In genomic region chr16:67846063-67846319, GRCh38 we compare ENCODE assay signal across 8 cellular contexts. TPM values are rescaled to one million over a fixed set of nuclear protein-coding genes. Genes with fewer than 3 reads are reported as not detected.
DNase-seq lines count a peak whose midpoint lies in the region; ATAC-seq, FAIRE-seq and TF ChIP-seq lines count a peak whose summit lies in the region.

No MANE protein-coding gene starts in this region.

- peak overlapping the region; percentile 99 for H3K4me3 ChIP-seq in OCI-LY7 (ENCODE audit: low read depth, low read length, poor library complexity, severe bottlenecking)
- H3K4me3 ChIP-seq in endothelial cell of umbilical vein (replicated peaks in 1 of 3; ENCODE audit: insufficient read depth in 1 of 3, low read depth in 1 of 3, low read length in 3 of 3) = peak overlapping the region; percentile 53 to 74 (median 71)
- H3K4me3 ChIP-seq in pancreas = peak overlapping the region; percentile 73 to 100 (median 88)

- H3K9me1 ChIP-seq in endothelial cell of umbilical vein (replicated peaks; ENCODE audit: control insufficient read depth, extremely low read depth, insufficient read depth, low read length) = no peaks in the 10 kb centered on the region

- peak overlapping the region; percentile 87 for H3K4me3 Mint-ChIP-seq in Calu3 (ENCODE audit: low read depth, unreplicated experiment)

- FAIRE-seq in endothelial cell of umbilical vein (lab: Jason Lieb, UNC) (peak; percentile 42), pancreas (lab: Jason Lieb, UNC) (no peak)

- H4K20me1 ChIP-seq in OCI-LY7 (ENCODE audit: insufficient read depth, low read length) (peaks cover 16% of the 10 kb centered on the region; the same call in 1 of the 2 replicates), endothelial cell of umbilical vein (replicated peaks; ENCODE audit: control insufficient read depth, extremely low read depth, insufficient read depth, low read length) (peaks cover 3% of the 10 kb centered on the region)

- POLR2A ChIA-PET in OCI-LY7 (lab: Charles Lee) (interaction anchor here (0.6 to 1.4 kb wide), 5 partner anchors 12 to 1580 kb away, joined by 3 to 7 read pairs (median 3); partner anchors contain the start of genes RANBP10 and TSNAXIP1), endothelial cell of umbilical vein (lab: Charles Lee) (interaction anchor here (1.1 to 1.6 kb wide), 2 partner anchors 27 to 32 kb away, joined by 3 to 4 read pairs; partner anchors contain the start of gene EDC4)

- peak overlapping the region; percentile 90 for H3K27ac Mint-ChIP-seq in Calu3 (ENCODE audit: unreplicated experiment)

- dilution Hi-C loops in endothelial cell of umbilical vein (cut with MboI; ENCODE audit: extremely low pct_ligation_motif_present, low sequenced_read_pairs) = no loop called here

- H3K4me2 ChIP-seq in OCI-LY7 (ENCODE audit: low read length) (peak overlapping the region; percentile 98), endothelial cell of umbilical vein (ENCODE audit: insufficient read depth, low read length) (peak overlapping the region; percentile 79)

- H3K27ac ChIP-seq in OCI-LY7 (ENCODE audit: low read depth, low read length, poor library complexity, severe bottlenecking) (peak overlapping the region; percentile 80), endothelial cell of umbilical vein (ENCODE audit: insufficient read depth, low read depth, low read length) (peak overlapping the region; percentile 79), pancreas (peak overlapping the region; percentile 92 to 97 (median 92))

- no peaks in the 10 kb centered on the region for H3K27me3 ChIP-seq in endothelial cell of umbilical vein (ENCODE audit: control insufficient read depth in 2 of 2, insufficient read depth in 2 of 2, low read length in 2 of 2)
- no peaks in the 10 kb centered on the region for H3K27me3 ChIP-seq in pancreas

- peaks cover 23% of the 10 kb centered on the region for H3K36me3 ChIP-seq in OCI-LY7 (ENCODE audit: insufficient read depth, low read length)
- H3K36me3 ChIP-seq in endothelial cell of umbilical vein (ENCODE audit: control insufficient read depth in 2 of 2, extremely low read depth in 1 of 2, insufficient read depth in 2 of 2, low read length in 2 of 2) = peaks cover 0 to 3% of the 10 kb centered on the region in 2 experiments
- no peaks in the 10 kb centered on the region for H3K36me3 ChIP-seq in pancreas

- intact Hi-C loops in Calu3 (cut with micrococcal nuclease; ENCODE audit: unreplicated experiment) (no loop called here), OCI-LY7 (cut with micrococcal nuclease; ENCODE audit: unreplicated experiment) (loop anchor here (1.0 kb wide), 2 partner anchors 26 to 325 kb away; no protein-coding TSS in a partner anchor), endothelial cell of umbilical vein (cut with micrococcal nuclease) (loop anchor here (1.0 to 2.0 kb wide), 4 partner anchors 13 to 173 kb away; partner anchors contain the start of genes EDC4 and PSKH1), pancreas (cut with DNase I) (no loop called here)

- H3K9me3 ChIP-seq in OCI-LY7 (ENCODE audit: low read length) (no peaks in the 10 kb centered on the region), endothelial cell of umbilical vein (replicated peaks; ENCODE audit: control insufficient read depth, insufficient read depth, low read length) (no peaks in the 10 kb centered on the region), pancreas (no peaks in the 10 kb centered on the region)

- CTCF ChIA-PET in Calu3 (lab: Charles Lee) = interaction anchor here (0.6 to 1.6 kb wide), 4 partner anchors 12 to 92 kb away, joined by 4 to 6 read pairs (median 5); no protein-coding TSS in a partner anchor
- CTCF ChIA-PET in OCI-LY7 (lab: Charles Lee; ENCODE audit: unreplicated experiment) = interaction anchor here (1.2 to 1.4 kb wide), 2 partner anchors 13 to 29 kb away, joined by 4 to 5 read pairs; no protein-coding TSS in a partner anchor
- CTCF ChIA-PET in endothelial cell of umbilical vein (lab: Charles Lee) = interaction anchor here (0.8 to 4.6 kb wide), 8 partner anchors 12 to 178 kb away, joined by 3 to 32 read pairs (median 6); no protein-coding TSS in a partner anchor

- H3K79me2 ChIP-seq in OCI-LY7 (ENCODE audit: insufficient read depth, low read depth, low read length) = peaks cover 75% of the 10 kb centered on the region
- peaks cover 59% of the 10 kb centered on the region for H3K79me2 ChIP-seq in endothelial cell of umbilical vein (ENCODE audit: control insufficient read depth, insufficient read depth, low read length)

- no peaks in the 10 kb centered on the region for H3K9me2 ChIP-seq in OCI-LY7 (ENCODE audit: insufficient read depth, low read length)

- H2AFZ ChIP-seq in OCI-LY7 (ENCODE audit: low read length) (peak overlapping the region; percentile 54; the same call in 1 of the 2 replicates), endothelial cell of umbilical vein (ENCODE audit: low read depth, low read length) (peak overlapping the region; percentile 74)

- WGBS in pancreas, 2 donors = 10% methylated on average over 2 of the region's 2 CpGs

- H3K9ac ChIP-seq in endothelial cell of umbilical vein (replicated peaks; ENCODE audit: extremely low read depth, insufficient read depth, low read length) = peak overlapping the region; percentile 93

- ATAC-seq in pancreas (no peak), GM21360 (IDR thresholded peaks at IDR 0.05; ENCODE audit: unreplicated experiment) (no peak), left lobe of liver (no peak)

- H3K4me1 Mint-ChIP-seq in Calu3 (ENCODE audit: low read depth, unreplicated experiment) = peaks cover 25% of the 10 kb centered on the region

- TF ChIP-seq CTCF in Calu3 (IDR thresholded peaks at IDR 0.05; ENCODE audit: unreplicated experiment) (no peak), OCI-LY7 (conservative IDR thresholded peaks at IDR 0.05; ENCODE audit: low read length) (no peak), endothelial cell of umbilical vein (IDR thresholded peaks at IDR 0.05; ENCODE audit: extremely low read depth in 1 of 2, insufficient read depth in 1 of 2, low read depth in 1 of 2, low read length in 2 of 2) (no peak), pancreas (IDR thresholded peaks at IDR 0.05) (no peak)

- peaks cover 45% of the 10 kb centered on the region for H3K4me1 ChIP-seq in OCI-LY7 (ENCODE audit: insufficient read depth, low read length, poor library complexity, severe bottlenecking)
- peaks cover 32% of the 10 kb centered on the region for H3K4me1 ChIP-seq in endothelial cell of umbilical vein (ENCODE audit: control insufficient read depth, extremely low read depth, insufficient read depth, low read length)
- peaks cover 14 to 35% (median 19%) of the 10 kb centered on the region in 3 donors for H3K4me1 ChIP-seq in pancreas

- no peaks in the 10 kb centered on the region for H3K27me3 Mint-ChIP-seq in Calu3 (ENCODE audit: unreplicated experiment)

- no peak for TF ChIP-seq POLR2A in endothelial cell of umbilical vein (IDR thresholded peaks at IDR 0.05; ENCODE audit: low read depth, low read length)

- H3K9me3 Mint-ChIP-seq in Calu3 (ENCODE audit: low read depth, unreplicated experiment) = no peaks in the 10 kb centered on the region

- peaks cover 71% of the 10 kb centered on the region for H3K36me3 Mint-ChIP-seq in Calu3 (ENCODE audit: insufficient read depth, unreplicated experiment)

- DNase-seq in Calu3 (no peak), OCI-LY7 (ENCODE audit: low spot score) (no peak), endothelial cell of umbilical vein (ENCODE audit: low read depth, low spot score) (no peak), pancreas (no peak), left lobe of liver (ENCODE audit: low spot score) (no peak), COLO668 (lab: John Stamatoyannopoulos, UW; ENCODE audit: unreplicated experiment) (no peak)
- DNase-seq in stimulated activated CD4-positive, alpha-beta T cell treated with anti-CD3 and anti-CD28 coated beads, Interleukin-1b, Interleukin-23, amount 100 ng/mL, for 48 hours = no peak

- BruUV-seq in Calu3 (replicated peaks; lab: Mats Ljungman, UMichigan) = TSS peak; percentile 65
- TSS peak; percentile 89 for BruUV-seq in OCI-LY7 (replicated peaks; lab: Mats Ljungman, UMichigan)
- BruUV-seq in endothelial cell of umbilical vein (replicated peaks; lab: Mats Ljungman, UMichigan) = no TSS peak

RNA-seq across cellular contexts. Expression of gene NUTF2, which starts 0.7 kb away (rescaled TPM):
- total RNA-seq in Calu3 (2022) (210 and 224 TPM in 2 replicates), OCI-LY7 (2022) (143 and 144 TPM in 2 replicates), endothelial cell of umbilical vein (199 and 208 TPM in 2 replicates), pancreas (10 to 100 TPM; 25.8 to 51.4 (median 36.5) TPM), left lobe of liver (23.2 TPM)
- total RNA-seq in OCI-LY7 (2014; rRNA removed; shearing (Covaris generic)) = 168 and 187 TPM in 2 replicates
- polyA plus RNA-seq in endothelial cell of umbilical vein (273 and 425 TPM in 2 replicates), pancreas (10 to 100 TPM; 63.0 to 69.1 TPM)
- 422 and 462 TPM in 2 replicates for polyA plus RNA-seq in endothelial cell of umbilical vein (2011; cell fraction: cytosol; rRNA removed)
- polyA plus RNA-seq in endothelial cell of umbilical vein (2011; cell fraction: nucleus; rRNA removed) = 203 and 229 TPM in 2 replicates
- polyA plus RNA-seq in endothelial cell of umbilical vein (2012) = 317 and 338 TPM in 2 replicates
- 350 and 402 TPM in 2 replicates for polyA minus RNA-seq in endothelial cell of umbilical vein
- 183 TPM for polyA minus RNA-seq in endothelial cell of umbilical vein (2011; cell fraction: cytosol; rRNA and poly(A)+ RNA removed)
- 67.7 and 85.7 TPM in 2 replicates for polyA minus RNA-seq in endothelial cell of umbilical vein (2011; cell fraction: nucleus; rRNA and poly(A)+ RNA removed)

RNA-seq across cellular contexts. Expression of gene CENPT, which starts 1.5 kb away (rescaled TPM):
- total RNA-seq in Calu3 (2022) (46.8 and 54.3 TPM in 2 replicates), OCI-LY7 (2022) (48.9 and 55.4 TPM in 2 replicates), endothelial cell of umbilical vein (57.5 and 60.3 TPM in 2 replicates), pancreas (10 to 100 TPM; 19.6 to 37.0 (median 27.7) TPM), left lobe of liver (23.1 TPM)
- total RNA-seq in OCI-LY7 (2014; rRNA removed; shearing (Covaris generic)) = 74.7 and 85.3 TPM in 2 replicates
- polyA plus RNA-seq in endothelial cell of umbilical vein (61.3 and 70.3 TPM in 2 replicates), pancreas (100 to 1,000 TPM; 142 to 143 TPM)
- 29.6 and 37.1 TPM in 2 replicates for polyA plus RNA-seq in endothelial cell of umbilical vein (2011; cell fraction: cytosol; rRNA removed)
- 432 and 495 TPM in 2 replicates for polyA plus RNA-seq in endothelial cell of umbilical vein (2011; cell fraction: nucleus; rRNA removed)
- polyA plus RNA-seq in endothelial cell of umbilical vein (2012) = 43.0 and 54.3 TPM in 2 replicates
- polyA minus RNA-seq in endothelial cell of umbilical vein = 28.7 and 40.5 TPM in 2 replicates
- 19.8 TPM for polyA minus RNA-seq in endothelial cell of umbilical vein (2011; cell fraction: cytosol; rRNA and poly(A)+ RNA removed)
- polyA minus RNA-seq in endothelial cell of umbilical vein (2011; cell fraction: nucleus; rRNA and poly(A)+ RNA removed) = 39.4 and 54.5 TPM in 2 replicates

RNA-seq across cellular contexts. Expression of gene THAP11, which starts 3.9 kb away (rescaled TPM):
- total RNA-seq in Calu3 (2022) (38.3 and 39.1 TPM in 2 replicates), OCI-LY7 (2022) (38.8 and 39.5 TPM in 2 replicates), endothelial cell of umbilical vein (22.6 and 24.0 TPM in 2 replicates), pancreas (10 to 100 TPM; 10.9 to 16.5 (median 14.3) TPM), left lobe of liver (12.8 TPM)
- total RNA-seq in OCI-LY7 (2014; rRNA removed; shearing (Covaris generic)) = 52.9 and 66.3 TPM in 2 replicates
- polyA plus RNA-seq in endothelial cell of umbilical vein (25.9 and 27.5 TPM in 2 replicates), pancreas (10 to 100 TPM in 1 of 2 donors, 1 to 10 TPM in 1; 5.1 to 13.7 TPM)
- 23.3 and 26.1 TPM in 2 replicates for polyA plus RNA-seq in endothelial cell of umbilical vein (2011; cell fraction: cytosol; rRNA removed)
- 9.1 and 9.6 TPM in 2 replicates for polyA plus RNA-seq in endothelial cell of umbilical vein (2011; cell fraction: nucleus; rRNA removed)
- 19.6 and 20.1 TPM in 2 replicates for polyA plus RNA-seq in endothelial cell of umbilical vein (2012)
- 17.4 and 21.1 TPM in 2 replicates for polyA minus RNA-seq in endothelial cell of umbilical vein
- 32.5 TPM for polyA minus RNA-seq in endothelial cell of umbilical vein (2011; cell fraction: cytosol; rRNA and poly(A)+ RNA removed)
- polyA minus RNA-seq in endothelial cell of umbilical vein (2011; cell fraction: nucleus; rRNA and poly(A)+ RNA removed) = 3.2 and 4.6 TPM in 2 replicates

RNA-seq across cellular contexts. Expression of gene EDC4, which starts 26.9 kb away (rescaled TPM):
- total RNA-seq in Calu3 (2022) = 85.8 and 88.1 TPM in 2 replicates
- 58.4 and 89.6 TPM in 2 replicates for total RNA-seq in OCI-LY7 (2014; rRNA removed; shearing (Covaris generic))
- 86.6 and 100 TPM in 2 replicates for total RNA-seq in OCI-LY7 (2022)
- total RNA-seq in endothelial cell of umbilical vein = 68.0 and 81.2 TPM in 2 replicates
- polyA plus RNA-seq in endothelial cell of umbilical vein = 57.5 and 71.6 TPM in 2 replicates
- 42.6 and 43.8 TPM in 2 replicates for polyA plus RNA-seq in endothelial cell of umbilical vein (2011; cell fraction: cytosol; rRNA removed)
- 202 and 256 TPM in 2 replicates for polyA plus RNA-seq in endothelial cell of umbilical vein (2011; cell fraction: nucleus; rRNA removed)
- polyA plus RNA-seq in endothelial cell of umbilical vein (2012) = 57.4 and 64.9 TPM in 2 replicates
- polyA minus RNA-seq in endothelial cell of umbilical vein = 72.0 and 105 TPM in 2 replicates
- polyA minus RNA-seq in endothelial cell of umbilical vein (2011; cell fraction: cytosol; rRNA and poly(A)+ RNA removed) = 54.1 TPM
- 55.5 and 57.5 TPM in 2 replicates for polyA minus RNA-seq in endothelial cell of umbilical vein (2011; cell fraction: nucleus; rRNA and poly(A)+ RNA removed)
- 10 to 100 TPM; 20.2 to 37.0 (median 23.4) TPM for total RNA-seq in pancreas
- 10 to 100 TPM; 59.1 to 66.2 TPM for polyA plus RNA-seq in pancreas
- total RNA-seq in left lobe of liver = 22.1 TPM

RNA-seq across cellular contexts. Expression of gene NRN1L, which starts 38.7 kb away (rescaled TPM):
- total RNA-seq in Calu3 (2022) = not detected in 2 replicates
- total RNA-seq in OCI-LY7 (2014; rRNA removed; shearing (Covaris generic)) = 0.66 and 1.7 TPM in 2 replicates
- total RNA-seq in OCI-LY7 (2022) = 0.80 and 1.2 TPM in 2 replicates
- not detected in 2 replicates for total RNA-seq in endothelial cell of umbilical vein
- 0.37 and 1.0 TPM in 2 replicates for polyA plus RNA-seq in endothelial cell of umbilical vein
- 0.11 TPM in 1 of 2 replicates, not detected in the other for polyA plus RNA-seq in endothelial cell of umbilical vein (2011; cell fraction: cytosol; rRNA removed)
- polyA plus RNA-seq in endothelial cell of umbilical vein (2011; cell fraction: nucleus; rRNA removed) = 0.87 and 1.9 TPM in 2 replicates
- 0.36 and 0.44 TPM in 2 replicates for polyA plus RNA-seq in endothelial cell of umbilical vein (2012)
- 0.49 TPM in 1 of 2 replicates, not detected in the other for polyA minus RNA-seq in endothelial cell of umbilical vein
- not detected for polyA minus RNA-seq in endothelial cell of umbilical vein (2011; cell fraction: cytosol; rRNA and poly(A)+ RNA removed)
- polyA minus RNA-seq in endothelial cell of umbilical vein (2011; cell fraction: nucleus; rRNA and poly(A)+ RNA removed) = not detected in 2 replicates
- under 1 TPM in 3 of 6 donors, not detected in 3; 0.34 to 0.67 (median 0.40) TPM for total RNA-seq in pancreas
- polyA plus RNA-seq in pancreas = 1 to 10 TPM; 2.7 to 4.2 TPM
- 0.88 TPM for total RNA-seq in left lobe of liver

Comparison
In these comparisons a context has a peak if more than half of its experiments do, and no peak if none do; other contexts are left out.
1. intact Hi-C loops: an anchor here in OCI-LY7 (1.0 kb wide) and endothelial cell of umbilical vein (1.0 to 2.0 kb wide); none called in Calu3 and pancreas.